8 cellular contexts compared by ENCODE assay signal in genomic region chr4:125283702-125284279, GRCh38. TPM values are rescaled to one million over a fixed set of nuclear protein-coding genes. Genes with fewer than 3 reads are reported as not detected.
DNase-seq lines count a peak whose midpoint lies in the region; ATAC-seq and TF ChIP-seq lines count a peak whose summit lies in the region.

No MANE protein-coding gene starts in this region.

- H3K4me1 ChIP-seq in heart right ventricle (no peaks in the 10 kb centered on the region), liver (ENCODE audit: control insufficient read depth in 4 of 4, insufficient read depth in 4 of 4, low read length in 3 of 4) (no peaks in the 10 kb centered on the region)

- DNase-seq in heart right ventricle, result no peak
- DNase-seq in left cardiac atrium, result no peak
- DNase-seq in HPDE6-E6E7 (ENCODE audit: extremely low spot score), result peak; percentile 2
- peak; percentile 60 for DNase-seq in astrocyte of the spinal cord (ENCODE audit: low read depth, low spot score)
- no peak for DNase-seq in activated naive CD8-positive, alpha-beta T cell treated with anti-CD3 and anti-CD28 coated beads for 36 hours

- H3K27me3 Mint-ChIP-seq in activated naive CD8-positive, alpha-beta T cell treated with anti-CD3 and anti-CD28 coated beads for 36 hours, result no peaks in the 10 kb centered on the region

- peak; percentile 78 to 83 for TF ChIP-seq RAD21 in liver (IDR thresholded peaks at IDR 0.05)

- H3K36me3 ChIP-seq in heart right ventricle, result no peaks in the 10 kb centered on the region
- H3K36me3 ChIP-seq in liver (ENCODE audit: control insufficient read depth in 4 of 4, insufficient read depth in 3 of 4, low read depth in 1 of 4, low read length in 3 of 4), result no peaks in the 10 kb centered on the region

- H3K9ac ChIP-seq in liver (ENCODE audit: low read depth in 1 of 2, low read length in 2 of 2), result no peak overlapping the region

- intact Hi-C loops in heart right ventricle (cut with DNase I), result loop anchor here in 6 of 10 donors (1.0 to 10.0 kb wide), 4 partner anchors 946 to 951 kb away; no protein-coding TSS in a partner anchor
- intact Hi-C loops in left cardiac atrium (cut with DNase I), result loop anchor here in 1 of 2 donors (10.0 kb wide), 1 partner anchor 949 kb away; no protein-coding TSS in a partner anchor

- H3K4me3 ChIP-seq in heart right ventricle (no peak overlapping the region), astrocyte of the spinal cord (ENCODE audit: low read depth, low read length) (no peak overlapping the region), liver (ENCODE audit: low read depth in 1 of 3, low read length in 3 of 3) (no peak overlapping the region)

- H3K9me3 ChIP-seq in heart right ventricle, result no peaks in the 10 kb centered on the region
- H3K9me3 ChIP-seq in liver (ENCODE audit: control insufficient read depth in 4 of 4, low read length in 3 of 4), result no peaks in the 10 kb centered on the region

- no peaks in the 10 kb centered on the region for H3K36me3 Mint-ChIP-seq in activated naive CD8-positive, alpha-beta T cell treated with anti-CD3 and anti-CD28 coated beads for 36 hours

- H3K4me1 Mint-ChIP-seq in activated naive CD8-positive, alpha-beta T cell treated with anti-CD3 and anti-CD28 coated beads for 36 hours, result no peaks in the 10 kb centered on the region

- TF ChIP-seq CTCF in heart right ventricle (IDR thresholded peaks at IDR 0.05), result peak; percentile 33 to 75 (median 59)
- TF ChIP-seq CTCF in astrocyte of the spinal cord (IDR thresholded peaks at IDR 0.05; ENCODE audit: low read depth, low read length), result peak; percentile 32
- peak; percentile 36 for TF ChIP-seq CTCF in liver (IDR thresholded peaks at IDR 0.05; ENCODE audit: low read depth, low read length, missing input control)

- no peak for ATAC-seq in heart right ventricle
- no peak for ATAC-seq in left cardiac atrium
- ATAC-seq in HG03378 (IDR thresholded peaks at IDR 0.05; ENCODE audit: unreplicated experiment), result no peak
- no peak for ATAC-seq in GM19324 (IDR thresholded peaks at IDR 0.05; ENCODE audit: low FRiP score, unreplicated experiment)

- H3K27me3 ChIP-seq in heart right ventricle (no peaks in the 10 kb centered on the region), liver (ENCODE audit: control insufficient read depth in 4 of 4, insufficient read depth in 4 of 4, low read length in 3 of 4) (peaks cover 0 to 2% (median 0%) of the 10 kb centered on the region in 4 donors)

- H3K4me3 Mint-ChIP-seq in activated naive CD8-positive, alpha-beta T cell treated with anti-CD3 and anti-CD28 coated beads for 36 hours, result no peak overlapping the region

- H3K27ac ChIP-seq in heart right ventricle, result no peak overlapping the region
- H3K27ac ChIP-seq in liver (ENCODE audit: low read depth in 1 of 2, low read length in 2 of 2), result no peak overlapping the region

- 2 to 3% methylated on average over 4 of the region's 4 CpGs for whole genome bisulfite sequencing in heart right ventricle, 2 donors
- WGBS in liver, result 2% methylated on average over 4 of the region's 4 CpGs

- no peak overlapping the region for H3K27ac Mint-ChIP-seq in activated naive CD8-positive, alpha-beta T cell treated with anti-CD3 and anti-CD28 coated beads for 36 hours

- H3K9me3 Mint-ChIP-seq in activated naive CD8-positive, alpha-beta T cell treated with anti-CD3 and anti-CD28 coated beads for 36 hours, result no peaks in the 10 kb centered on the region

- in situ Hi-C loops in astrocyte of the spinal cord (cut with HindIII; ENCODE audit: low sequenced_read_pairs), result no loop called here

TF ChIP-seq in liver, 16 proteins besides CTCF, POLR2A, EP300 and RAD21:
- TF ChIP-seq TAF1 (conservative IDR thresholded peaks at IDR 0.05) (no peak), REST (IDR thresholded peaks at IDR 0.05) (no peak), HNF4G (IDR thresholded peaks at IDR 0.05) (no peak), ATF3 (IDR thresholded peaks at IDR 0.05) (no peak), JUND (IDR thresholded peaks at IDR 0.05) (no peak), ZBTB33 (IDR thresholded peaks at IDR 0.05) (no peak), HNF4A (conservative IDR thresholded peaks at IDR 0.05) (no peak), MAX (IDR thresholded peaks at IDR 0.05) (no peak), SP1 (IDR thresholded peaks at IDR 0.05) (no peak), NR2F2 (IDR thresholded peaks at IDR 0.05) (no peak), EGR1 (IDR thresholded peaks at IDR 0.05; ENCODE audit: low read depth in 2 of 2) (no peak), FOXA2 (IDR thresholded peaks at IDR 0.05) (no peak), RXRA (IDR thresholded peaks at IDR 0.05) (no peak), FOXA1 (IDR thresholded peaks at IDR 0.05) (no peak), GABPA (IDR thresholded peaks at IDR 0.05 in 1 of 2, conservative IDR thresholded peaks at IDR 0.05 in 1 of 2) (no peak), YY1 (IDR thresholded peaks at IDR 0.05) (no peak)

RNA-seq across cellular contexts. Expression of gene FAT4, which starts 31.0 kb away (rescaled TPM):
- total RNA-seq in heart right ventricle, result 10 to 100 TPM in 7 of 10 donors, 1 to 10 TPM in 3; 5.4 to 16.5 (median 11.6) TPM
- 1 to 10 TPM; 1.7 to 2.2 TPM for polyA plus RNA-seq in heart right ventricle
- total RNA-seq in left cardiac atrium, result 10 to 100 TPM; 10.3 to 12.3 TPM
- 10 to 100 TPM in 1 of 2 donors, 1 to 10 TPM in 1; 7.2 to 11.5 TPM for total RNA-seq in liver
- polyA plus RNA-seq in liver, result under 1 TPM; 0.90 to 0.96 TPM
- total RNA-seq in activated naive CD8-positive, alpha-beta T cell treated with anti-CD3 and anti-CD28 coated beads for 36 hours, result not detected

Comparison
In these comparisons a context has a peak if more than half of its experiments do, and no peak if none do; other contexts are left out.
1. DNase-seq: peak in HPDE6-E6E7 (single experiment) and astrocyte of the spinal cord (single experiment); none in heart right ventricle (0 of 2), left cardiac atrium (single experiment) and activated naive CD8-positive, alpha-beta T cell treated with anti-CD3 and anti-CD28 coated beads for 36 hours (single experiment).
2. RNA of gene FAT4, which starts 31.0 kb away (total RNA-seq): 10.3 to 12.3 TPM in left cardiac atrium, 5.4 to 16.5 TPM in heart right ventricle and 7.2 to 11.5 TPM in liver; not detected in activated naive CD8-positive, alpha-beta T cell treated with anti-CD3 and anti-CD28 coated beads for 36 hours; every median in the first group is over 4 times any median in the second.
3. Peak in every context shown above with its lines, with median percentiles within 50 percentile points of each other: CTCF ChIP-seq.